13 cellular contexts compared by ENCODE assay signal in the genomic region with DNA sequence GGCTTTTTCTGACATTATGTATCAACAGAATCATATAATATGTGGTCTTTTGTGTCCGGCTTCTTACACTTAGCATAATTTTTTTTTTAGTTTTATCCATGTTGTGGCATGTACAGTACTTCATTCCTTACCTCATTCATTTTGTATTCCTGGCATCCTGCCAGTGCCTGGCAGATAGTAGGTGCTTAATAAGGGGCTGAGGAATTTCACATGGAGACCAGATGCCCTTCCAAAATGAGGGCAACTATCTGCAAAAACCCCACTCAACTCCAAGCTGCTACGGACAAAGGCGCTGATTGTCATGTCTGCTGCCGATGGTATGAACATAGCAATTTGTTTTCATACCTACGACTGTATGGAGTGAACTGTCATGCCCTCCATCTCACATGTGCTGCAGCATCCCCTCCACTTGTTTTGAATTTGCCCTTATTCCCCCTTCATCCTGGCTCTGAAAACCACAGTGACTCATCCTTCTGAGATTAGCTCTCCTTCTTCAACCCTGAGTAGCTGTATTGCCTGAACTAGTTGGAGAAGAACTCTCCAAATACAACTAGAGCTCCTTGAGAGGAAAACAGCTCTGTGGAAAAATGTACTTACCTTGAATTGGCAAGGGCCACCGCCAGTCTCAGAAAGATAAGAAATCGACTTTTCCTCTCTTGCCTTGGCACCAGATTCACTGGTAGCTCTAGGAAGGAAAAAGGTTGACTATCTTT. TPM values are rescaled to one million over a fixed set of nuclear protein-coding genes. Genes with fewer than 3 reads are reported as not detected.
A peak's percentile ranks its signal among the peaks of the same experiment; 100 is the strongest.
DNase-seq lines count a peak whose midpoint lies in the region; TF ChIP-seq lines count a peak whose summit lies in the region.
"Had no signal": no experiment of that assay in that cellular context is flagged by ENCODE, and none has a peak within 500 bp of the region (broad histone marks: within the 10 kb centered on the region; RNA-seq: fewer than 3 reads in every experiment).

No MANE protein-coding gene starts in this region.

- peak; percentile 35 for DNase-seq in DMS 273 (lab: John Stamatoyannopoulos, UW; ENCODE audit: unreplicated experiment)
- DNase-seq in DMS 273 treated with DMSO at 0.1 percent for 48 hours (lab: John Stamatoyannopoulos, UW), result no peak
- peak; percentile 26 for DNase-seq in NCI-H69 (lab: John Stamatoyannopoulos, UW)
- DNase-seq in choroid plexus epithelial cell (ENCODE audit: low read depth), result peak; percentile 49
- peak; percentile 83 for DNase-seq in renal cortical epithelial cell (ENCODE audit: low read depth)
- DNase-seq in mesenteric fat pad (ENCODE audit: low spot score), result no peak
- DNase-seq in germinal center (ENCODE audit: low spot score), result no peak
- DNase-seq in occipital lobe (lab: John Stamatoyannopoulos, UW), result no peak
- DNase-seq: activated CD4-positive, alpha-beta T cell treated with anti-CD3 and anti-CD28 coated beads for 48 hours; activated naive CD4-positive, alpha-beta T cell treated with anti-CD3 and anti-CD28 coated beads for 36 hours; head of caudate nucleus; NCI-H146; SW 1271 had no signal

- TF ChIP-seq CTCF in choroid plexus epithelial cell (conservative IDR thresholded peaks at IDR 0.05; ENCODE audit: low read depth, low read length), result no peak

- no peak overlapping the region for H3K4me3 ChIP-seq in choroid plexus epithelial cell (ENCODE audit: low read depth, low read length)

RNA-seq across cellular contexts. Expression of gene FOXE1, which starts 41.3 kb away (rescaled TPM):
- total RNA-seq in renal cortical epithelial cell (19.6 and 57.1 TPM in 2 replicates), mesenteric fat pad (not detected), occipital lobe (not detected)

Comparison
In these comparisons a context has a peak if more than half of its experiments do, and no peak if none do; other contexts are left out.
1. DNase-seq: peak in DMS 273 (single experiment), NCI-H69 (single experiment), choroid plexus epithelial cell (single experiment) and renal cortical epithelial cell (single experiment); none in DMS 273 treated with DMSO at 0.1 percent for 48 hours (single experiment), mesenteric fat pad (single experiment), germinal center (single experiment) and occipital lobe (single experiment).
2. RNA of gene FOXE1, which starts 41.3 kb away (total RNA-seq): 19.6 to 57.1 TPM in renal cortical epithelial cell; not detected in mesenteric fat pad (single experiment) and not detected in occipital lobe (single experiment); every median in the first group is over 10 times any median in the second.